15 cellular contexts compared by ENCODE assay signal in genomic region chr22:35379146-35379993, GRCh38. TPM values are rescaled to one million over a fixed set of nuclear protein-coding genes. Genes with fewer than 3 reads are reported as not detected.
DNase-seq lines count a peak whose midpoint lies in the region; ATAC-seq and TF ChIP-seq lines count a peak whose summit lies in the region.
"Had no signal": no experiment of that assay in that cellular context is flagged by ENCODE, and none has a peak within 500 bp of the region (broad histone marks: within the 10 kb centered on the region; RNA-seq: fewer than 3 reads in every experiment).

No MANE protein-coding gene starts in this region.

- H3K36me3 Mint-ChIP-seq in HFFc6 (ENCODE audit: low read depth) = peaks cover 9% of the 10 kb centered on the region; the same call in 1 of the 2 replicates
- H3K36me3 Mint-ChIP-seq in stimulated activated memory B cell treated with anti-CD40 and anti-IgM and Interleukin-4, amounts not matched to agents 10 μg/mL and 1 μg/mL and 100 μg/mL, for 72 hours = peaks cover 15% of the 10 kb centered on the region
- no peaks in the 10 kb centered on the region for H3K36me3 Mint-ChIP-seq in MCF 10A (ENCODE audit: insufficient read depth, unreplicated experiment)
- no peaks in the 10 kb centered on the region for H3K36me3 Mint-ChIP-seq in CD8-positive, alpha-beta T cell

- H3K27me3 ChIP-seq in colonic mucosa = no peaks in the 10 kb centered on the region
- H3K27me3 ChIP-seq in mesendoderm (ENCODE audit: insufficient read depth, low read length, poor library complexity) = no peaks in the 10 kb centered on the region
- no peaks in the 10 kb centered on the region for H3K27me3 ChIP-seq in CD8-positive, alpha-beta T cell (ENCODE audit: insufficient read depth, low read length)
- no peaks in the 10 kb centered on the region for H3K27me3 ChIP-seq in right cardiac atrium (ENCODE audit: control insufficient read depth, insufficient read depth)
- H3K27me3 ChIP-seq: upper lobe of left lung had no signal

- H3K27ac Mint-ChIP-seq in HFFc6 (peak overlapping the region; percentile 81), MCF 10A (ENCODE audit: low read depth, unreplicated experiment) (no peak overlapping the region)
- peak overlapping the region; percentile 87 for H3K27ac Mint-ChIP-seq in stimulated activated memory B cell treated with anti-CD40 and anti-IgM and Interleukin-4, amounts not matched to agents 10 μg/mL and 1 μg/mL and 100 μg/mL, for 72 hours
- H3K27ac Mint-ChIP-seq in CD8-positive, alpha-beta T cell = no peak overlapping the region

- POLR2A ChIA-PET in MCF 10A (lab: Yijun Ruan, JAX) = interaction anchor here (0.8 to 1.7 kb wide), 2 partner anchors 8 to 79 kb away, joined by 3 to 5 read pairs; partner anchors contain the start of gene TOM1
- POLR2A ChIA-PET in CD8-positive, alpha-beta T cell (lab: Charles Lee) = no interaction called here

- no peaks in the 10 kb centered on the region for H3K79me1 ChIP-seq in mesendoderm (ENCODE audit: low read length)

- H3K79me2 ChIP-seq in mesendoderm (ENCODE audit: control insufficient read depth, insufficient read depth, low read length) = no peaks in the 10 kb centered on the region

- no peak overlapping the region for H4K5ac ChIP-seq in mesendoderm (ENCODE audit: low read length)

- H3K9me3 Mint-ChIP-seq in HFFc6 = no peaks in the 10 kb centered on the region
- H3K9me3 Mint-ChIP-seq in stimulated activated memory B cell treated with anti-CD40 and anti-IgM and Interleukin-4, amounts not matched to agents 10 μg/mL and 1 μg/mL and 100 μg/mL, for 72 hours = no peaks in the 10 kb centered on the region
- H3K9me3 Mint-ChIP-seq in MCF 10A (ENCODE audit: unreplicated experiment) = no peaks in the 10 kb centered on the region
- H3K9me3 Mint-ChIP-seq in CD8-positive, alpha-beta T cell = no peaks in the 10 kb centered on the region

- H3K27ac ChIP-seq in colonic mucosa (peak overlapping the region; percentile 79), mesendoderm (ENCODE audit: low read depth, low read length) (peak overlapping the region; percentile 58), right cardiac atrium (ENCODE audit: low read length) (no peak overlapping the region)
- no peak overlapping the region for H3K27ac ChIP-seq in CD8-positive, alpha-beta T cell (ENCODE audit: low read depth, low read length)

- no peak for TF ChIP-seq CTCF in HFFc6 (IDR thresholded peaks at IDR 0.05)
- no peak for TF ChIP-seq CTCF in colonic mucosa (IDR thresholded peaks at IDR 0.05)
- TF ChIP-seq CTCF in MCF 10A (IDR thresholded peaks at IDR 0.05; ENCODE audit: unreplicated experiment) = no peak
- TF ChIP-seq CTCF in CD8-positive, alpha-beta T cell (IDR thresholded peaks at IDR 0.05) = no peak

- BruUV-seq in MCF 10A (replicated peaks; lab: Mats Ljungman, UMichigan) = no TSS peak

- H3K56ac ChIP-seq in mesendoderm (ENCODE audit: low read length) = peak overlapping the region; percentile 63

- no peak overlapping the region for H3K4me2 ChIP-seq in mesendoderm (ENCODE audit: low read length)

- H4K8ac ChIP-seq in mesendoderm (ENCODE audit: low read depth, low read length) = no peak overlapping the region

- H3K27me3 Mint-ChIP-seq in HFFc6 (ENCODE audit: insufficient read depth) (peaks cover 2% of the 10 kb centered on the region; the same call in 1 of the 2 replicates), MCF 10A (ENCODE audit: insufficient read depth, unreplicated experiment) (no peaks in the 10 kb centered on the region)
- H3K27me3 Mint-ChIP-seq in stimulated activated memory B cell treated with anti-CD40 and anti-IgM and Interleukin-4, amounts not matched to agents 10 μg/mL and 1 μg/mL and 100 μg/mL, for 72 hours = no peaks in the 10 kb centered on the region
- peaks cover 21% of the 10 kb centered on the region for H3K27me3 Mint-ChIP-seq in CD8-positive, alpha-beta T cell (ENCODE audit: low read depth)

- no peak for ATAC-seq in stimulated activated memory B cell treated with anti-CD40 and anti-IgM and Interleukin-4, amounts not matched to agents 10 μg/mL and 1 μg/mL and 100 μg/mL, for 72 hours
- no peak for ATAC-seq in CD8-positive, alpha-beta T cell
- no peak for ATAC-seq in right cardiac atrium

- intact Hi-C loops in colonic mucosa (cut with DNase I) = no loop called here
- intact Hi-C loops in MCF 10A (cut with micrococcal nuclease) = no loop called here
- intact Hi-C loops in CD8-positive, alpha-beta T cell (cut with DNase I, micrococcal nuclease) = no loop called here
- intact Hi-C loops in right cardiac atrium (cut with DNase I) = no loop called here

- CTCF ChIA-PET in MCF 10A (lab: Yijun Ruan, JAX) = interaction anchor here (0.6 to 1.8 kb wide), 3 partner anchors 29 to 204 kb away, joined by 4 to 18 read pairs (median 4); no protein-coding TSS in a partner anchor
- CTCF ChIA-PET in CD8-positive, alpha-beta T cell (lab: Charles Lee) = interaction anchor here (0.8 kb wide), 1 partner anchor 204 kb away, joined by 3 read pairs; no protein-coding TSS in a partner anchor

- H3K4me3 ChIP-seq in colonic mucosa = no peak overlapping the region
- no peak overlapping the region for H3K4me3 ChIP-seq in mesendoderm (ENCODE audit: low read length)
- no peak overlapping the region for H3K4me3 ChIP-seq in CD8-positive, alpha-beta T cell (ENCODE audit: low read depth, low read length)
- H3K4me3 ChIP-seq in right cardiac atrium (ENCODE audit: low read length) = no peak overlapping the region
- H3K4me3 ChIP-seq: SK-N-MC, upper lobe of left lung had no signal

- peaks cover 14% of the 10 kb centered on the region for H3K4me1 ChIP-seq in colonic mucosa
- peaks cover 14% of the 10 kb centered on the region for H3K4me1 ChIP-seq in mesendoderm (ENCODE audit: control insufficient read depth, low read depth, low read length)
- peaks cover 20% of the 10 kb centered on the region for H3K4me1 ChIP-seq in CD8-positive, alpha-beta T cell (ENCODE audit: insufficient read depth, low read length)
- H3K4me1 ChIP-seq in right cardiac atrium (ENCODE audit: control insufficient read depth, insufficient read depth, low read length) = no peaks in the 10 kb centered on the region

- H2BK15ac ChIP-seq in mesendoderm (replicated peaks; ENCODE audit: low read depth) = no peak overlapping the region

- peaks cover 84% of the 10 kb centered on the region for H3K4me1 Mint-ChIP-seq in HFFc6 (ENCODE audit: low read depth)
- peaks cover 79% of the 10 kb centered on the region for H3K4me1 Mint-ChIP-seq in stimulated activated memory B cell treated with anti-CD40 and anti-IgM and Interleukin-4, amounts not matched to agents 10 μg/mL and 1 μg/mL and 100 μg/mL, for 72 hours
- H3K4me1 Mint-ChIP-seq in MCF 10A (ENCODE audit: insufficient read depth, unreplicated experiment) = peaks cover 32% of the 10 kb centered on the region
- H3K4me1 Mint-ChIP-seq in CD8-positive, alpha-beta T cell (ENCODE audit: low read depth) = peaks cover 22% of the 10 kb centered on the region

- H3K4me3 Mint-ChIP-seq in HFFc6 (peak overlapping the region; percentile 99; the same call in 1 of the 2 replicates), MCF 10A (ENCODE audit: unreplicated experiment) (no peak overlapping the region)
- H3K4me3 Mint-ChIP-seq in stimulated activated memory B cell treated with anti-CD40 and anti-IgM and Interleukin-4, amounts not matched to agents 10 μg/mL and 1 μg/mL and 100 μg/mL, for 72 hours = no peak overlapping the region
- H3K4me3 Mint-ChIP-seq in CD8-positive, alpha-beta T cell = no peak overlapping the region

- no peak overlapping the region for H2AK5ac ChIP-seq in mesendoderm (ENCODE audit: low read length)

- no peak overlapping the region for H3K18ac ChIP-seq in mesendoderm (ENCODE audit: low read length)

- H3K23ac ChIP-seq in mesendoderm (ENCODE audit: low read length) = no peak overlapping the region

- WGBS in mesendoderm (ENCODE audit: extremely low coverage, insufficient coverage, low lambda C conversion rate) = no CpG with 5 or more reads among the region's 10 CpGs
- 87% methylated on average over 10 of the region's 10 CpGs for WGBS in right cardiac atrium

- no peak overlapping the region for H2BK120ac ChIP-seq in mesendoderm (ENCODE audit: low read depth, low read length)

- H3K36me3 ChIP-seq in colonic mucosa (no peaks in the 10 kb centered on the region), mesendoderm (ENCODE audit: control insufficient read depth, insufficient read depth, low read length) (no peaks in the 10 kb centered on the region)
- no peaks in the 10 kb centered on the region for H3K36me3 ChIP-seq in CD8-positive, alpha-beta T cell (ENCODE audit: insufficient read depth, low read length)
- H3K36me3 ChIP-seq: upper lobe of left lung had no signal

- peak overlapping the region; percentile 20 for H3K4ac ChIP-seq in mesendoderm (ENCODE audit: low read depth, low read length)

- H2BK5ac ChIP-seq in mesendoderm (ENCODE audit: low read length) = no peak overlapping the region

- H3K9ac ChIP-seq in colonic mucosa (ENCODE audit: low read depth in 2 of 2, low read length in 2 of 2) (peak overlapping the region in 1 of 2 donors; percentile 81), mesendoderm (ENCODE audit: low read length) (no peak overlapping the region)

- H3K9me3 ChIP-seq in colonic mucosa = no peaks in the 10 kb centered on the region
- H3K9me3 ChIP-seq in CD8-positive, alpha-beta T cell (ENCODE audit: low read length) = no peaks in the 10 kb centered on the region
- no peaks in the 10 kb centered on the region for H3K9me3 ChIP-seq in right cardiac atrium (ENCODE audit: control insufficient read depth, low read length)
- H3K9me3 ChIP-seq: upper lobe of left lung had no signal

- DNase-seq in HFFc6 = no peak
- DNase-seq in colonic mucosa = peak; percentile 82
- peak; percentile 71 for DNase-seq in mesendoderm
- DNase-seq in MCF 10A (ENCODE audit: unreplicated experiment) = no peak
- DNase-seq in CD8-positive, alpha-beta T cell = no peak
- no peak for DNase-seq in right cardiac atrium
- no peak for DNase-seq in HK-2 (ENCODE audit: unreplicated experiment)
- DNase-seq: activated CD4-positive, alpha-beta T cell treated with anti-CD3 and anti-CD28 coated beads, Interleukin-2, amount 50 U/mL, for 48 hours; AML-193; DMS53; NCI-H1105; NCI-H446 treated with DMSO at 0.1 percent for 48 hours; upper lobe of left lung had no signal

RNA-seq across cellular contexts. Expression of gene HMOX1, which starts 1.5 kb away (rescaled TPM):
- 100 to 1,000 TPM in 1 of 6 experiments, 10 to 100 TPM in 5; 51.2 to 117 (median 56.2) TPM for total RNA-seq in HFFc6 (2021; fragmentation: NEBNext Ultra II Directional; extraction: Animal tissue kit (Norgen Biotek cat#: 25700))
- total RNA-seq in colonic mucosa (10 to 100 TPM; 31.0 to 50.3 TPM), MCF 10A (2022) (1.9 and 2.5 TPM in 2 replicates), right cardiac atrium (10 to 100 TPM in 2 of 4 donors, 1 to 10 TPM in 2; 6.2 to 10.8 (median 9.6) TPM)
- 10.1 TPM for polyA plus RNA-seq in mesendoderm (2013, experiment 1 of 2)
- polyA plus RNA-seq in mesendoderm (2013, experiment 2 of 2) = 11.1 TPM
- total RNA-seq in CD8-positive, alpha-beta T cell = under 1 TPM; 0.52 to 0.83 TPM
- 6.1 TPM for polyA plus RNA-seq in right cardiac atrium

RNA-seq across cellular contexts. Expression of gene MCM5, which starts 20.6 kb away (rescaled TPM):
- 10 to 100 TPM; 41.1 to 96.3 (median 79.9) TPM for total RNA-seq in HFFc6 (2021; fragmentation: NEBNext Ultra II Directional; extraction: Animal tissue kit (Norgen Biotek cat#: 25700))
- total RNA-seq in colonic mucosa (100 to 1,000 TPM in 1 of 2 donors, 10 to 100 TPM in 1; 33.0 to 120 TPM), MCF 10A (2022) (26.2 and 35.0 TPM in 2 replicates), right cardiac atrium (10 to 100 TPM in 2 of 4 donors, 1 to 10 TPM in 2; 7.4 to 15.8 (median 11.0) TPM)
- 147 TPM for polyA plus RNA-seq in mesendoderm (2013, experiment 1 of 2)
- 148 TPM for polyA plus RNA-seq in mesendoderm (2013, experiment 2 of 2)
- 10 to 100 TPM; 29.3 to 32.0 TPM for total RNA-seq in CD8-positive, alpha-beta T cell
- polyA plus RNA-seq in right cardiac atrium = 7.3 TPM

Comparison
In these comparisons a context has a peak if more than half of its experiments do, and no peak if none do; other contexts are left out.
1. DNase-seq: peak in colonic mucosa (single experiment) and mesendoderm (single experiment); none in HFFc6 (single experiment), MCF 10A (single experiment), CD8-positive, alpha-beta T cell (0 of 7), right cardiac atrium (0 of 3) and HK-2 (single experiment).
2. H3K27ac Mint-ChIP-seq: peak in HFFc6 (single experiment) and stimulated activated memory B cell treated with anti-CD40 and anti-IgM and Interleukin-4, amounts not matched to agents 10 μg/mL and 1 μg/mL and 100 μg/mL, for 72 hours (single experiment); none in MCF 10A (single experiment) and CD8-positive, alpha-beta T cell (single experiment).
3. H3K27ac ChIP-seq: peak in colonic mucosa (single experiment) and mesendoderm (single experiment); none in CD8-positive, alpha-beta T cell (single experiment) and right cardiac atrium (single experiment).